In genomic region chr17:78002166-78002565, GRCh38 we compare ENCODE assay signal across 2 cellular contexts.
TF ChIP-seq lines count a peak whose summit lies in the region.

No MANE protein-coding gene starts in this region.

TF ChIP-seq in SK-N-SH, 30 proteins besides CTCF, POLR2A, EP300 and RAD21:
- peak; percentile 70; the same call in 1 of the 2 replicates for TF ChIP-seq MXI1 (IDR thresholded peaks at IDR 0.05; ENCODE audit: low read depth, low read length)
- peak; percentile 60 for TF ChIP-seq RCOR1 (IDR thresholded peaks at IDR 0.05; ENCODE audit: low read length)
- no peak for TF ChIP-seq RXRA (IDR thresholded peaks at IDR 0.05; ENCODE audit: borderline replicate concordance, low read depth)
- TF ChIP-seq CHD2 (IDR thresholded peaks at IDR 0.05; ENCODE audit: low read length, partially characterized antibody) = peak; percentile 39
TF ChIP-seq in SK-N-SH: peak in this region for 3.

TF ChIP-seq in endothelial cell of umbilical vein, 7 proteins besides CTCF, POLR2A, EP300 and RAD21:
- TF ChIP-seq EZH2 (IDR thresholded peaks at IDR 0.05; ENCODE audit: borderline replicate concordance, low read depth, low read length, severe bottlenecking) = no peak
- no peak for TF ChIP-seq JUN (IDR thresholded peaks at IDR 0.05; ENCODE audit: borderline replicate concordance, insufficient read depth, insufficient read length, low read depth)
- TF ChIP-seq, protein P1, sequence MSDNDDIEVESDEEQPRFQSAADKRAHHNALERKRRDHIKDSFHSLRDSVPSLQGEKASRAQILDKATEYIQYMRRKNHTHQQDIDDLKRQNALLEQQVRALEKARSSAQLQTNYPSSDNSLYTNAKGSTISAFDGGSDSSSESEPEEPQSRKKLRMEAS (IDR thresholded peaks at IDR 0.05; ENCODE audit: insufficient read depth, insufficient read length) = no peak
- no peak for TF ChIP-seq FOS (IDR thresholded peaks at IDR 0.05; ENCODE audit: borderline replicate concordance, insufficient read depth, low read length)
- no peak for TF ChIP-seq GATA2 (IDR thresholded peaks at IDR 0.05; ENCODE audit: insufficient read depth, insufficient read length, low read depth, low read length)
- no peak for TF ChIP-seq POLR2AphosphoS5 (IDR thresholded peaks at IDR 0.05; ENCODE audit: insufficient read depth, low read depth, low read length)
- no peak for TF ChIP-seq MYC (IDR thresholded peaks at IDR 0.05; ENCODE audit: low read depth, low read length)
